13 cellular contexts compared by ENCODE assay signal in genomic region chr13:113245858-113246791, GRCh38. TPM values are rescaled to one million over a fixed set of nuclear protein-coding genes. Genes with fewer than 3 reads are reported as not detected.
DNase-seq lines count a peak whose midpoint lies in the region; ATAC-seq and TF ChIP-seq lines count a peak whose summit lies in the region.
"Had no signal": no experiment of that assay in that cellular context is flagged by ENCODE, and none has a peak within 500 bp of the region (broad histone marks: within the 10 kb centered on the region; RNA-seq: fewer than 3 reads in every experiment).

No MANE protein-coding gene starts in this region.

- no peaks in the 10 kb centered on the region for H3K4me1 ChIP-seq in Panc1 (ENCODE audit: control insufficient read depth, insufficient read depth, low read length)
- peaks cover 0 to 8% of the 10 kb centered on the region in 2 experiments for H3K4me1 ChIP-seq in trophoblast cell (ENCODE audit: control insufficient read depth in 1 of 2, insufficient read depth in 2 of 2, low read length in 2 of 2)

- CTCF ChIA-PET in Panc1 (lab: Charles Lee): no interaction called here

- H3K27ac ChIP-seq in Panc1 (ENCODE audit: low read length) (no peak overlapping the region), trophoblast cell (ENCODE audit: low read depth, low read length) (no peak overlapping the region)

- no peak overlapping the region for H4K8ac ChIP-seq in trophoblast cell (ENCODE audit: low read depth, low read length)

- no peak overlapping the region for H3K9ac ChIP-seq in trophoblast cell (ENCODE audit: low read length)

- H2AK5ac ChIP-seq in trophoblast cell (ENCODE audit: low read length): no peak overlapping the region

- H3K36me3 Mint-ChIP-seq in stimulated activated effector memory CD8-positive, alpha-beta T cell treated with anti-CD3 and anti-CD28 coated beads, Interleukin-12 subunit alpha, Interleukin-12 subunit beta, amount 100 ng/mL, for 72 hours: peaks cover 100% of the 10 kb centered on the region

- no peaks in the 10 kb centered on the region for H3K79me1 ChIP-seq in trophoblast cell (ENCODE audit: low read length)

- no peaks in the 10 kb centered on the region for H3K4me1 Mint-ChIP-seq in stimulated activated effector memory CD8-positive, alpha-beta T cell treated with anti-CD3 and anti-CD28 coated beads, Interleukin-12 subunit alpha, Interleukin-12 subunit beta, amount 100 ng/mL, for 72 hours

- no peak overlapping the region for H2BK120ac ChIP-seq in trophoblast cell (ENCODE audit: insufficient read depth, low read length, poor library complexity)

- ATAC-seq in Panc1 (no peak), GM18520 (IDR thresholded peaks at IDR 0.05; ENCODE audit: unreplicated experiment) (no peak), HG02642 (IDR thresholded peaks at IDR 0.05; ENCODE audit: poor library complexity, unreplicated experiment) (no peak)
- no peak for ATAC-seq in stimulated activated effector memory CD8-positive, alpha-beta T cell treated with anti-CD3 and anti-CD28 coated beads, Interleukin-12 subunit alpha, Interleukin-12 subunit beta, amount 100 ng/mL, for 72 hours

- no TSS peak for BruUV-seq in Panc1 (replicated peaks; lab: Mats Ljungman, UMichigan)

- no peak overlapping the region for H2BK5ac ChIP-seq in trophoblast cell (ENCODE audit: low read depth, low read length, poor library complexity)

- H3K36me3 ChIP-seq in Panc1 (ENCODE audit: control insufficient read depth, insufficient read depth, low read length): peaks cover 7% of the 10 kb centered on the region; the same call in 1 of the 2 replicates
- H3K36me3 ChIP-seq in trophoblast cell (ENCODE audit: control insufficient read depth in 1 of 2, insufficient read depth in 2 of 2, low read length in 2 of 2): peaks cover 50 to 61% of the 10 kb centered on the region in 2 experiments

- H3K14ac ChIP-seq in trophoblast cell (ENCODE audit: low read length): no peak overlapping the region

- no peaks in the 10 kb centered on the region for H3K79me2 ChIP-seq in trophoblast cell (ENCODE audit: control insufficient read depth, insufficient read depth, low read length, poor library complexity)

- no peak overlapping the region for H3K18ac ChIP-seq in trophoblast cell (ENCODE audit: low read length)

- H3K4me3 Mint-ChIP-seq in stimulated activated effector memory CD8-positive, alpha-beta T cell treated with anti-CD3 and anti-CD28 coated beads, Interleukin-12 subunit alpha, Interleukin-12 subunit beta, amount 100 ng/mL, for 72 hours: no peak overlapping the region

- no peak overlapping the region for H2BK12ac ChIP-seq in trophoblast cell (ENCODE audit: low read length)

- no peak overlapping the region for H3K4me2 ChIP-seq in trophoblast cell (ENCODE audit: low read length)

- no peaks in the 10 kb centered on the region for H3K9me3 Mint-ChIP-seq in stimulated activated effector memory CD8-positive, alpha-beta T cell treated with anti-CD3 and anti-CD28 coated beads, Interleukin-12 subunit alpha, Interleukin-12 subunit beta, amount 100 ng/mL, for 72 hours

- in situ Hi-C loops in Panc1 (cut with HindIII; ENCODE audit: low pct_unique_long_range_greater_than_20kb, low sequenced_read_pairs): no loop called here

- TF ChIP-seq CTCF in GM12872 (IDR thresholded peaks at IDR 0.05; ENCODE audit: insufficient read depth, low read depth, low read length): peak; percentile 42; the same call in 1 of the 3 replicates
- TF ChIP-seq CTCF in Panc1 (IDR thresholded peaks at IDR 0.05): peak; percentile 28
- peak; percentile 40 for TF ChIP-seq CTCF in fibroblast of the aortic adventitia (IDR thresholded peaks at IDR 0.05; ENCODE audit: insufficient read depth, low read length)

- H3K9me3 ChIP-seq in Panc1 (ENCODE audit: control insufficient read depth, insufficient read depth, low read depth, low read length) (no peaks in the 10 kb centered on the region), trophoblast cell (ENCODE audit: insufficient read depth, low read depth, low read length) (no peaks in the 10 kb centered on the region)

- H3K4ac ChIP-seq in trophoblast cell (ENCODE audit: low read depth, low read length): no peak overlapping the region

- DNase-seq in Panc1 (ENCODE audit: low read depth, low spot score): no peak
- DNase-seq in fibroblast of the aortic adventitia (ENCODE audit: low read depth): no peak
- DNase-seq in trophoblast cell: peak; percentile 29 to 56
- no peak for DNase-seq in Ammon's horn (ENCODE audit: low spot score)
- DNase-seq in stimulated activated effector memory CD8-positive, alpha-beta T cell treated with anti-CD3 and anti-CD28 coated beads, Interleukin-12 subunit alpha, Interleukin-12 subunit beta, amount 100 ng/mL, for 72 hours (ENCODE audit: low spot score in 2 of 2): no peak
- DNase-seq: activated T-cell treated with anti-CD3 and anti-CD28 coated beads for 4 hours; NCI-H146; OCI-M1; stimulated activated naive CD4-positive, alpha-beta T cell; T1000 had no signal

- H3K4me3 ChIP-seq in Panc1 (ENCODE audit: low read depth in 2 of 2, low read length in 2 of 2): no peak overlapping the region
- H3K4me3 ChIP-seq in fibroblast of the aortic adventitia (ENCODE audit: low read depth, low read length): no peak overlapping the region
- no peak overlapping the region for H3K4me3 ChIP-seq in trophoblast cell (ENCODE audit: low read depth, low read length)

- H3K27me3 ChIP-seq in Panc1 (ENCODE audit: control insufficient read depth, insufficient read depth, low read length) (no peaks in the 10 kb centered on the region), trophoblast cell (ENCODE audit: insufficient read depth, low read length) (no peaks in the 10 kb centered on the region)

- H4K91ac ChIP-seq in trophoblast cell (ENCODE audit: low read depth, low read length): no peak overlapping the region

- no peak overlapping the region for H3K27ac Mint-ChIP-seq in stimulated activated effector memory CD8-positive, alpha-beta T cell treated with anti-CD3 and anti-CD28 coated beads, Interleukin-12 subunit alpha, Interleukin-12 subunit beta, amount 100 ng/mL, for 72 hours

- no peak overlapping the region for H2AFZ ChIP-seq in trophoblast cell (ENCODE audit: insufficient read depth, low read length, poor library complexity)

- POLR2A ChIA-PET in Panc1 (lab: Charles Lee): no interaction called here

- intact Hi-C loops in Panc1 (cut with micrococcal nuclease; ENCODE audit: unreplicated experiment): no loop called here

- no peak overlapping the region for H4K12ac ChIP-seq in trophoblast cell (ENCODE audit: low read depth, low read length)

- WGBS in trophoblast cell (ENCODE audit: extremely low coverage, insufficient coverage, insufficient read length): no CpG with 5 or more reads among the region's 10 CpGs

- no peak overlapping the region for H3K23ac ChIP-seq in trophoblast cell (ENCODE audit: low read length)

RNA-seq across cellular contexts. Expression of gene CUL4A, which starts 36.7 kb away (rescaled TPM):
- total RNA-seq in Panc1 (2021; ENCODE audit: unreplicated experiment): 80.8 TPM
- polyA plus RNA-seq in Panc1 (2012; ENCODE audit: insufficient read length): 52.9 TPM
- 58.1 and 114 TPM in 2 replicates for total RNA-seq in fibroblast of the aortic adventitia (ENCODE audit: low replicate concordance)
- polyA plus RNA-seq in trophoblast cell (2013): 45.6 and 47.5 TPM in 2 replicates

RNA-seq across cellular contexts. Expression of gene PCID2, which starts 37.7 kb away (rescaled TPM):
- total RNA-seq in Panc1 (2021; ENCODE audit: unreplicated experiment): 39.7 TPM
- polyA plus RNA-seq in Panc1 (2012; ENCODE audit: insufficient read length): 24.5 TPM
- total RNA-seq in fibroblast of the aortic adventitia (ENCODE audit: low replicate concordance): 55.0 and 77.4 TPM in 2 replicates
- polyA plus RNA-seq in trophoblast cell (2013): 29.9 and 30.4 TPM in 2 replicates

RNA-seq across cellular contexts. Expression of gene LAMP1, which starts 50.9 kb away (rescaled TPM):
- total RNA-seq in Panc1 (2021; ENCODE audit: unreplicated experiment): 212 TPM
- 236 TPM for polyA plus RNA-seq in Panc1 (2012; ENCODE audit: insufficient read length)
- total RNA-seq in fibroblast of the aortic adventitia (ENCODE audit: low replicate concordance): 85.1 and 161 TPM in 2 replicates
- polyA plus RNA-seq in trophoblast cell (2013): 208 and 223 TPM in 2 replicates

Comparison
In these comparisons a context has a peak if more than half of its experiments do, and no peak if none do; other contexts are left out.
1. DNase-seq: peak in trophoblast cell (2 of 2); none in Panc1 (single experiment), fibroblast of the aortic adventitia (single experiment), Ammon's horn (single experiment) and stimulated activated effector memory CD8-positive, alpha-beta T cell treated with anti-CD3 and anti-CD28 coated beads, Interleukin-12 subunit alpha, Interleukin-12 subunit beta, amount 100 ng/mL, for 72 hours (0 of 2).
2. Peak in every context shown above with its lines, with median percentiles within 50 percentile points of each other: CTCF ChIP-seq.